36 cellular contexts compared by ENCODE assay signal in the genomic region with DNA sequence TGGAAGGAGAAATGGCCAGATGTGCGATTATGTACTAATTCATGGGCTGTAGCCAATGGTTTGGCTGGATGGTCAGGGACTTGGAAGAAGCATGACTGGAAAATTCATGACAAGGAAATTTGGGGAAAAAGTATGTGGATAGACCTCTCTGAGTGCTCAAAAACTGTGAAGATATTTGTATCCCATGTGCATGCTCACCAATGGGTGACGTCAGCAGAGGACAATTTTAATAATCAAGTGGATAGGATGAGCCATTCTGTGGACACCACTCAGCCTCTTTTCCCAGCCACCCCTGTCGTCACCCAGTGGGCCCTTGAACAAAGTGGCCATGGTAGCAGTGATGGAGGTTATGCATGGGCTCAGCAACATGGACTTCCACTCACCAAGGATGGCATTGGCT.
"Had no signal": no experiment of that assay in that cellular context is flagged by ENCODE, and none has a peak within 500 bp of the region (broad histone marks: within the 10 kb centered on the region; RNA-seq: fewer than 3 reads in every experiment).

No MANE protein-coding gene starts in this region.

- H3K9ac ChIP-seq: KMS-11 had no signal

- H3K9me3 ChIP-seq: MG63 had no signal

- H3K4me3 ChIP-seq: MG63 had no signal

- H3K27ac ChIP-seq: KMS-11 had no signal

- DNase-seq: Karpas-422, Kasumi-1, MG63, MM.1S, MV-4-11, NCI-H1048, NCI-H1092, NCI-H1092 treated with DMSO at 0.1 percent for 48 hours, NCI-H1105, NCI-H1105 treated with DMSO at 0.1 percent for 48 hours, NCI-H1417, NCI-H1417 treated with DMSO at 0.1 percent for 48 hours, NCI-H1436, NCI-H1436 treated with DMSO at 0.1 percent for 48 hours, NCI-H146, NCI-H1694, NCI-H1694 treated with DMSO at 0.1 percent for 48 hours, NCI-H187, NCI-H187 treated with DMSO at 0.1 percent for 48 hours, NCI-H1930, NCI-H2029, NCI-H2029 treated with DMSO at 0.1 percent for 48 hours, NCI-H2081, NCI-H2081 treated with DMSO at 0.1 percent for 48 hours, NCI-H2107, NCI-H2171, NCI-H2171 treated with DMSO at 0.1 percent for 48 hours, NCI-H2227 treated with DMSO at 0.1 percent for 48 hours, NCI-H226, NCI-H345, NCI-H446, NCI-H446 treated with DMSO at 0.1 percent for 48 hours, NCI-H510A, NCI-H510A treated with DMSO at 0.1 percent for 48 hours, NCI-H524 had no signal

- H3K27me3 ChIP-seq: MG63 had no signal

- H3K36me3 ChIP-seq: MG63 had no signal

- H3K4me2 ChIP-seq: KMS-11 had no signal
